In genomic region chr4:8044244-8044643, GRCh38 we compare ENCODE assay signal across 13 cellular contexts.
DNase-seq lines count a peak whose midpoint lies in the region; ATAC-seq and TF ChIP-seq lines count a peak whose summit lies in the region.
"Had no signal": no experiment of that assay in that cellular context is flagged by ENCODE, and none has a peak within 500 bp of the region (broad histone marks: within the 10 kb centered on the region; RNA-seq: fewer than 3 reads in every experiment).

No MANE protein-coding gene starts in this region.

- in situ Hi-C loops in gastrocnemius medialis (cut with MboI; ENCODE audit: low sequenced_read_pairs in 4 of 4), result no loop called here

- H3K9me3 ChIP-seq in neural progenitor cell (ENCODE audit: low read depth), result no peaks in the 10 kb centered on the region
- no peaks in the 10 kb centered on the region for H3K9me3 ChIP-seq in gastrocnemius medialis

- H3K27ac Mint-ChIP-seq in brain, result peak overlapping the region in 3 of 5 experiments; percentile 19 to 29 (median 28)
- H3K27ac Mint-ChIP-seq in neural progenitor cell, result peak overlapping the region; percentile 1
- H3K27ac Mint-ChIP-seq: CD14-positive monocyte; CD8-positive, alpha-beta T cell had no signal

- H3K4me2 ChIP-seq in neural progenitor cell, result no peak overlapping the region

- H3K36me3 ChIP-seq in neural progenitor cell (no peaks in the 10 kb centered on the region), gastrocnemius medialis (peaks cover 0 to 42% of the 10 kb centered on the region in 2 donors)

- no peak for ATAC-seq in gastrocnemius medialis
- ATAC-seq: CD8-positive, alpha-beta T cell; HCT116 had no signal

- intact Hi-C loops in gastrocnemius medialis (cut with DNase I; ENCODE audit: low total_unique reads), result no loop called here
- intact Hi-C loops in posterior vena cava (cut with DNase I), result loop anchor here in 1 of 2 donors (5.0 kb wide), 1 partner anchor 543 kb away; no protein-coding TSS in a partner anchor

- no peak overlapping the region for H2AFZ ChIP-seq in neural progenitor cell (replicated peaks)

- no peaks in the 10 kb centered on the region for H3F3A ChIP-seq in neural progenitor cell (ENCODE audit: low read depth)

- H3K4me3 ChIP-seq in neural progenitor cell, result no peak overlapping the region
- no peak overlapping the region for H3K4me3 ChIP-seq in gastrocnemius medialis

- peaks cover 4% of the 10 kb centered on the region for H3K36me3 Mint-ChIP-seq in brain
- H3K36me3 Mint-ChIP-seq in neural progenitor cell, result no peaks in the 10 kb centered on the region
- H3K36me3 Mint-ChIP-seq: CD14-positive monocyte; CD8-positive, alpha-beta T cell had no signal

- H3K79me2 ChIP-seq in neural progenitor cell (ENCODE audit: low read depth), result no peaks in the 10 kb centered on the region

- TF ChIP-seq CTCF in brain (conservative IDR thresholded peaks at IDR 0.05) (no peak), neural progenitor cell (IDR thresholded peaks at IDR 0.05) (no peak), gastrocnemius medialis (IDR thresholded peaks at IDR 0.05 in 4 of 5, conservative IDR thresholded peaks at IDR 0.05 in 1 of 5) (no peak)

- peaks cover 52% of the 10 kb centered on the region for H3K4me1 Mint-ChIP-seq in brain
- peaks cover 24% of the 10 kb centered on the region for H3K4me1 Mint-ChIP-seq in neural progenitor cell
- H3K4me1 Mint-ChIP-seq: CD14-positive monocyte had no signal

- H3K9me3 Mint-ChIP-seq in brain (peaks cover 0 to 2% (median 0%) of the 10 kb centered on the region in 5 experiments), neural progenitor cell (no peaks in the 10 kb centered on the region)
- H3K9me3 Mint-ChIP-seq: CD8-positive, alpha-beta T cell had no signal

- no peak overlapping the region for H3K9ac ChIP-seq in neural progenitor cell

- TF ChIP-seq POLR2A in gastrocnemius medialis (IDR thresholded peaks at IDR 0.05), result no peak

- H3K4me1 ChIP-seq in neural progenitor cell, result peaks cover 6% of the 10 kb centered on the region
- peaks cover 0 to 1% of the 10 kb centered on the region in 2 donors for H3K4me1 ChIP-seq in gastrocnemius medialis

- DNase-seq in NCI-H748 (lab: John Stamatoyannopoulos, UW; ENCODE audit: unreplicated experiment), result peak; percentile 30
- no peak for DNase-seq in NCI-H748 treated with DMSO at 0.1 percent for 48 hours (lab: John Stamatoyannopoulos, UW)
- no peak for DNase-seq in neural progenitor cell (ENCODE audit: low spot score)
- DNase-seq in gastrocnemius medialis, result no peak
- no peak for DNase-seq in stimulated activated CD4-positive, alpha-beta T cell treated with anti-CD3 and anti-CD28 coated beads, Interleukin-2, amount 100 ng/mL, for 24 hours
- no peak for DNase-seq in activated naive CD4-positive, alpha-beta T cell treated with anti-CD3 and anti-CD28 coated beads, Interleukin-2, amount 50 U/mL, for 16 hours
- DNase-seq in posterior vena cava (ENCODE audit: low spot score), result no peak
- DNase-seq: ACHN; CD8-positive, alpha-beta T cell; GF-D8 had no signal

- no peaks in the 10 kb centered on the region for H4K20me1 ChIP-seq in neural progenitor cell (ENCODE audit: low read depth)

- H3K27me3 ChIP-seq in neural progenitor cell, result no peaks in the 10 kb centered on the region
- H3K27me3 ChIP-seq in gastrocnemius medialis, result no peaks in the 10 kb centered on the region

- H3K4me3 Mint-ChIP-seq in brain (peak overlapping the region in 1 of 5 experiments; percentile 4), neural progenitor cell (no peak overlapping the region)
- H3K4me3 Mint-ChIP-seq: CD14-positive monocyte; CD8-positive, alpha-beta T cell had no signal

- peaks cover 3% of the 10 kb centered on the region for H3K27me3 Mint-ChIP-seq in brain
- peaks cover 12% of the 10 kb centered on the region for H3K27me3 Mint-ChIP-seq in neural progenitor cell (ENCODE audit: insufficient read depth, low read depth)

- no peak overlapping the region for H3K27ac ChIP-seq in neural progenitor cell
- H3K27ac ChIP-seq in gastrocnemius medialis, result peak overlapping the region in 3 of 4 donors; percentile 39 to 82 (median 51)
